In genomic region chr14:68666206-68666730, GRCh38 we compare ENCODE assay signal across 10 cellular contexts.
DNase-seq lines count a peak whose midpoint lies in the region; ATAC-seq and TF ChIP-seq lines count a peak whose summit lies in the region.
"Had no signal": no experiment of that assay in that cellular context is flagged by ENCODE, and none has a peak within 500 bp of the region (broad histone marks: within the 10 kb centered on the region; RNA-seq: fewer than 3 reads in every experiment).

No MANE protein-coding gene starts in this region.

- POLR2A ChIA-PET in RWPE1 (lab: Yijun Ruan, JAX; ENCODE audit: low non-redundant PET) = no interaction called here

- H3K27me3 ChIP-seq in stomach = no peaks in the 10 kb centered on the region

- peaks cover 99% of the 10 kb centered on the region for H3K4me1 Mint-ChIP-seq in HFFc6 (ENCODE audit: low read depth)
- H3K4me1 Mint-ChIP-seq in central memory CD8-positive, alpha-beta T cell = peaks cover 46% of the 10 kb centered on the region
- H3K4me1 Mint-ChIP-seq in memory B cell = peaks cover 34% of the 10 kb centered on the region

- H3K27ac Mint-ChIP-seq in HFFc6 (peak overlapping the region; percentile 96), memory B cell (peak overlapping the region; percentile 33)
- peak overlapping the region; percentile 71 for H3K27ac Mint-ChIP-seq in central memory CD8-positive, alpha-beta T cell (ENCODE audit: low read depth)
- H3K27ac Mint-ChIP-seq: activated CD4-positive, alpha-beta T cell treated with anti-CD3 and anti-CD28 coated beads for 36 hours had no signal

- H3K36me3 Mint-ChIP-seq in HFFc6 (ENCODE audit: low read depth) (no peaks in the 10 kb centered on the region; the same call in 1 of the 2 replicates), memory B cell (peaks cover 7% of the 10 kb centered on the region)
- H3K36me3 Mint-ChIP-seq in central memory CD8-positive, alpha-beta T cell (ENCODE audit: insufficient read depth) = peaks cover 5% of the 10 kb centered on the region

- H3K9me3 Mint-ChIP-seq in HFFc6 (no peaks in the 10 kb centered on the region), memory B cell (no peaks in the 10 kb centered on the region)
- peaks cover 5% of the 10 kb centered on the region for H3K9me3 Mint-ChIP-seq in central memory CD8-positive, alpha-beta T cell

- CTCF ChIA-PET in RWPE1 (lab: Yijun Ruan, JAX) = interaction anchor here (0.6 kb wide), 1 partner anchor 51 kb away, joined by 3 read pairs; no protein-coding TSS in a partner anchor

- H3K4me3 ChIP-seq in stomach = no peak overlapping the region

- no peaks in the 10 kb centered on the region for H3K9me3 ChIP-seq in stomach

- peak; percentile 49 for ATAC-seq in central memory CD8-positive, alpha-beta T cell (replicated peaks; ENCODE audit: extremely low read depth, poor library complexity, severe bottlenecking)
- ATAC-seq in memory B cell (ENCODE audit: low read depth) = peak; percentile 11
- no peak for ATAC-seq in GM18520 (IDR thresholded peaks at IDR 0.05; ENCODE audit: unreplicated experiment)
- ATAC-seq: activated CD4-positive, alpha-beta T cell treated with anti-CD3 and anti-CD28 coated beads for 36 hours had no signal

- peak overlapping the region; percentile 25 to 77 (median 75) for H3K27ac ChIP-seq in stomach
- no peak overlapping the region for H3K27ac ChIP-seq in RWPE1

- intact Hi-C loops in stomach (cut with DNase I; ENCODE audit: low total_unique reads) = no loop called here

- H3K4me1 ChIP-seq in stomach = peaks cover 40 to 83% (median 63%) of the 10 kb centered on the region in 4 donors

- DNase-seq in HFFc6 (no peak), memory B cell (ENCODE audit: low spot score in 2 of 2) (no peak), stomach (no peak), MV-4-11 (lab: John Stamatoyannopoulos, UW) (no peak), RWPE1 (ENCODE audit: low spot score) (no peak), SIG-M5 (lab: John Stamatoyannopoulos, UW) (no peak)
- no peak for DNase-seq in central memory CD8-positive, alpha-beta T cell (ENCODE audit: low spot score in 2 of 2)
- DNase-seq: activated CD4-positive, alpha-beta T cell treated with anti-CD3 and anti-CD28 coated beads for 36 hours; NCI-H69 had no signal

- TF ChIP-seq EP300 in stomach (IDR thresholded peaks at IDR 0.05) = no peak

- 38 to 69% (median 55%) methylated on average over 2 of the region's 2 CpGs for WGBS in stomach, 5 donors

- peak overlapping the region; percentile 35; the same call in 1 of the 2 replicates for H3K4me3 Mint-ChIP-seq in HFFc6
- H3K4me3 Mint-ChIP-seq in central memory CD8-positive, alpha-beta T cell = no peak overlapping the region
- no peak overlapping the region for H3K4me3 Mint-ChIP-seq in memory B cell
- H3K4me3 Mint-ChIP-seq: activated CD4-positive, alpha-beta T cell treated with anti-CD3 and anti-CD28 coated beads for 36 hours had no signal

- TF ChIP-seq CTCF in HFFc6 (IDR thresholded peaks at IDR 0.05) (no peak), stomach (IDR thresholded peaks at IDR 0.05) (no peak), RWPE1 (conservative IDR thresholded peaks at IDR 0.05; ENCODE audit: low read depth) (no peak)

- H3K27me3 Mint-ChIP-seq in HFFc6 (ENCODE audit: insufficient read depth) (no peaks in the 10 kb centered on the region; the same call in 1 of the 2 replicates), memory B cell (no peaks in the 10 kb centered on the region)
- no peaks in the 10 kb centered on the region for H3K27me3 Mint-ChIP-seq in central memory CD8-positive, alpha-beta T cell
- H3K27me3 Mint-ChIP-seq: activated CD4-positive, alpha-beta T cell treated with anti-CD3 and anti-CD28 coated beads for 36 hours had no signal

- no peaks in the 10 kb centered on the region for H3K36me3 ChIP-seq in stomach

- no peak for TF ChIP-seq POLR2A in stomach (IDR thresholded peaks at IDR 0.05)

Comparison
In these comparisons a context has a peak if more than half of its experiments do, and no peak if none do; other contexts are left out.
1. H3K27ac Mint-ChIP-seq: peak in every context shown above with its lines; median percentile 96 in HFFc6; 71 in central memory CD8-positive, alpha-beta T cell; 33 in memory B cell.